ENCODE assay signal across 17 cellular contexts in the genomic region with DNA sequence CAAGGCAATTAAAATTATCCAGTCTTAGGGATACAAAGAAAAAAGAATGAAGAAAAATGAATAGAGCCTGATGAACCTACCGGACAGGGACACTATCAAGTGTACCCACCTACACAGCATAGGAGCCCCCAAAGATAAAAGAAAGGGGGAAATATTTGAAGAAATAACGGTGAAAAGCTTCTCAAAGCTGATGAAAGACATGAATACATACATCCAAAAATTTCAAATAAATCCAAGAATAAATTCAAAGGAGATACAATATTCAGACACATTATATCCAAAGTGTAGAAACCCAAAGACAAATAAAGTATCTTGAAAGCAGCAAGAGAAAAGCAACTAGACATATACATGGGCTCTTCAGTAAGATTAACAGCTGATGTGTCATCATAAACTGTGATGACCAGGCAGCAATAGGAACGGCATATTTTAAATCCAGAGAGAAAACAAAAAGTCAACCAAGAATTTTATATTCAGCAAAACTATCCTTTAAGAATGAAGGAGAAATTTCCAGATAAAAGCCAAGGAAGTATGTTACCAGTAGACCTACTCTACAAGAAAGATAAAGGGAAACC.
"Had no signal": no experiment of that assay in that cellular context is flagged by ENCODE, and none has a peak within 500 bp of the region (broad histone marks: within the 10 kb centered on the region; RNA-seq: fewer than 3 reads in every experiment).

No MANE protein-coding gene starts in this region.

- H3K4me1 Mint-ChIP-seq: nephron had no signal

- H3K9me3 ChIP-seq: colonic mucosa, prostate gland had no signal

- DNase-seq: activated CD4-positive, CD25-positive, alpha-beta regulatory T cell; activated CD8-positive, alpha-beta memory T cell treated with anti-CD3 and anti-CD28 coated beads for 24 hours; activated naive CD4-positive, alpha-beta T cell treated with anti-CD3 and anti-CD28 coated beads, Interleukin-2, amount 50 U/mL, for 16 hours; amniotic stem cell; caudate nucleus; colonic mucosa; foreskin fibroblast; glutamatergic neuron; kidney glomerular epithelial cell; left ventricle myocardium superior; occipital lobe; SW 1271 had no signal

- ATAC-seq: left ventricle myocardium superior, sciatic nerve had no signal

- H3K4me3 Mint-ChIP-seq: memory B cell, nephron had no signal

- H3K4me3 ChIP-seq: colonic mucosa, prostate gland had no signal

- H3K27me3 ChIP-seq: colonic mucosa had no signal

- H3K27ac Mint-ChIP-seq: memory B cell, nephron had no signal

- H3K36me3 ChIP-seq: colonic mucosa, prostate gland had no signal

- H3K4me1 ChIP-seq: colonic mucosa, prostate gland had no signal

- H3K27ac ChIP-seq: colonic mucosa, prostate gland had no signal

- H3K27me3 Mint-ChIP-seq: activated CD4-positive, alpha-beta T cell treated with anti-CD3 and anti-CD28 coated beads, Interleukin-2, amount 10 ng/mL, durations not matched to agents 24 days and 14 days; memory B cell had no signal
